Comparison of ENCODE assay signal across 8 cellular contexts in genomic region chr3:188439080-188439479, GRCh38.
DNase-seq lines count a peak whose midpoint lies in the region; ATAC-seq and TF ChIP-seq lines count a peak whose summit lies in the region.

No MANE protein-coding gene starts in this region.

- no peaks in the 10 kb centered on the region for H3K9me3 Mint-ChIP-seq in T-helper 2 cell treated with Interferon-gamma antibody and Interleukin-4, amounts not matched to agents 5 μg/mL and 100 μg/mL, for 36 hours

- H3K27me3 Mint-ChIP-seq in T-helper 2 cell treated with Interferon-gamma antibody and Interleukin-4, amounts not matched to agents 5 μg/mL and 100 μg/mL, for 36 hours (ENCODE audit: low read depth) = no peaks in the 10 kb centered on the region

- H3K4me3 ChIP-seq in right cardiac atrium (ENCODE audit: low read length) = no peak overlapping the region
- H3K4me3 ChIP-seq in uterus = no peak overlapping the region

- peak overlapping the region; percentile 58 for H3K4me3 Mint-ChIP-seq in T-helper 2 cell treated with Interferon-gamma antibody and Interleukin-4, amounts not matched to agents 5 μg/mL and 100 μg/mL, for 36 hours

- no peaks in the 10 kb centered on the region for H3K36me3 ChIP-seq in uterus

- DNase-seq in activated naive CD4-positive, alpha-beta T cell treated with Interleukin-2 at 50 U/mL for 16 hours = peak; percentile 18
- DNase-seq in activated naive CD4-positive, alpha-beta T cell (lab: John Stamatoyannopoulos, UW) = no peak
- DNase-seq in T-helper 2 cell treated with Interferon-gamma antibody and Interleukin-4, amounts not matched to agents 5 μg/mL and 100 μg/mL, for 36 hours (ENCODE audit: low spot score) = peak; percentile 47
- DNase-seq in right cardiac atrium (no peak), uterus (no peak), NCI-H1417 treated with DMSO at 0.1 percent for 48 hours (lab: John Stamatoyannopoulos, UW) (no peak), GOT3 (lab: John Stamatoyannopoulos, UW) (no peak)

- no peaks in the 10 kb centered on the region for H3K9me3 ChIP-seq in right cardiac atrium (ENCODE audit: control insufficient read depth, low read length)
- no peaks in the 10 kb centered on the region for H3K9me3 ChIP-seq in uterus

- H3K27ac Mint-ChIP-seq in T-helper 2 cell treated with Interferon-gamma antibody and Interleukin-4, amounts not matched to agents 5 μg/mL and 100 μg/mL, for 36 hours = peak overlapping the region; percentile 77

- peaks cover 38% of the 10 kb centered on the region for H3K4me1 Mint-ChIP-seq in T-helper 2 cell treated with Interferon-gamma antibody and Interleukin-4, amounts not matched to agents 5 μg/mL and 100 μg/mL, for 36 hours (ENCODE audit: low read depth)

- H3K36me3 Mint-ChIP-seq in T-helper 2 cell treated with Interferon-gamma antibody and Interleukin-4, amounts not matched to agents 5 μg/mL and 100 μg/mL, for 36 hours (ENCODE audit: low read depth) = peaks cover 24% of the 10 kb centered on the region

- H3K27ac ChIP-seq in right cardiac atrium (ENCODE audit: low read length) (no peak overlapping the region), uterus (peak overlapping the region; percentile 17 to 35)

- TF ChIP-seq POLR2A in uterus (IDR thresholded peaks at IDR 0.05) = no peak

- H3K4me1 ChIP-seq in right cardiac atrium (ENCODE audit: control insufficient read depth, insufficient read depth, low read length) (peaks cover 1% of the 10 kb centered on the region), uterus (no peaks in the 10 kb centered on the region)

- no peak for TF ChIP-seq CTCF in uterus (IDR thresholded peaks at IDR 0.05)

- ATAC-seq in HG03097 (IDR thresholded peaks at IDR 0.05; ENCODE audit: low FRiP score, unreplicated experiment) = peak; percentile 84
- peak; percentile 64 to 82 for ATAC-seq in right cardiac atrium

- H3K27me3 ChIP-seq in right cardiac atrium (ENCODE audit: control insufficient read depth, insufficient read depth) = no peaks in the 10 kb centered on the region
- H3K27me3 ChIP-seq in uterus = no peaks in the 10 kb centered on the region

- intact Hi-C loops in right cardiac atrium (cut with DNase I) = no loop called here
- intact Hi-C loops in uterus (cut with DNase I; ENCODE audit: low total_unique reads) = no loop called here

- 56% methylated on average over 5 of the region's 5 CpGs for WGBS in right cardiac atrium

Comparison
In these comparisons a context has a peak if more than half of its experiments do, and no peak if none do; other contexts are left out.
1. DNase-seq: peak in activated naive CD4-positive, alpha-beta T cell treated with Interleukin-2 at 50 U/mL for 16 hours (single experiment) and T-helper 2 cell treated with Interferon-gamma antibody and Interleukin-4, amounts not matched to agents 5 μg/mL and 100 μg/mL, for 36 hours (single experiment); none in activated naive CD4-positive, alpha-beta T cell (0 of 4), right cardiac atrium (0 of 3), uterus (0 of 2), NCI-H1417 treated with DMSO at 0.1 percent for 48 hours (single experiment) and GOT3 (single experiment).